In the genomic region with DNA sequence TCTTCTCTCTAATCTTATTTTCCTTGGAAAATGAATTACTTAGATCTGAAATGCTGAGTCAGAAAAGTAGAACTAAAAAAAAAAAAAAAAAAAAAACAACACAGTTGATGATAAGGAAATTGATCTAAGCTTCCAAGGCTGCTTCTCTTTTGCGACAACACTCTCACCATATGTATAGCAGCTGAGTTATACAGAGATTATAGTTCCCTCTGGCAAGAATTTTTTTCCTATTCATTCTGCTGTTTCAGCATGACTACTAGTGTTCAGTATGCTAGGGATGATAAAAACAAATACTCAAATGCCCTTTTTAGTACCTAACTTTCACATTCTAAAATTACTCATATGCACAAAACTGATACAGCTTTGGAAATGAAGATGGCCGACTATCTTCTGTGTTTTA, we compare ENCODE assay signal across 1 cellular context.
TF ChIP-seq lines count a peak whose summit lies in the region.

No MANE protein-coding gene starts in this region.

TF ChIP-seq in SK-N-SH, 30 proteins besides CTCF, POLR2A, EP300 and RAD21 (continued from another document):
- TF ChIP-seq USF1 (IDR thresholded peaks at IDR 0.05; ENCODE audit: borderline replicate concordance, low read depth) (no peak), MAX (IDR thresholded peaks at IDR 0.05; ENCODE audit: low read depth) (no peak), TCF12 (IDR thresholded peaks at IDR 0.05) (peak; percentile 23; the same call in 1 of the 2 replicates), TEAD4 (IDR thresholded peaks at IDR 0.05; ENCODE audit: borderline replicate concordance, insufficient read depth) (no peak)
